ENCODE assay signal across 9 cellular contexts in the genomic region with DNA sequence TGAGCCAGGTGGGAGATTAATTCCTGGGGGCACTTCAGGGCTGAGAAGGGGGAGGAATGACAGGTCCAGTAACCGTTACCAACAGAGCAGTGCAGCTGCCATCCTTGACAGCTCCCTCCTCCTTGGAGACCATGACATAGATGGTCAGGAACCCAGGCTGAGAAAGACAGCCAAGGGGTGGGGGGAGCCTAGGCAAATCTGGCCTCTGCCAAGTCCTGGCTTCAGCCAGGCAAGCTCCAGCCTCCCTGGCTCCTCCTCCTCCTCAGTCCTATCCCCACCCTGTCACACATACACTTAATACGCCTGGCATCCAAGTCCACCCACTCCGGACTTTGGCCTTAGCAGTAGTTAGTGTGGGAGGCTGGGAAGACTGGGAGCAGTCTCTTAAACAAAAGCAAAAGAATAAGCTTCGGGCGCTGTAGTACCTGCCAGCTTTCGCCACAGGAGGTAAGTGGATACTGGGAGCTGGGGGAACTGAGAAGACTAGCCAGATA. TPM values are rescaled to one million over a fixed set of nuclear protein-coding genes. Genes with fewer than 3 reads are reported as not detected.
DNase-seq lines count a peak whose midpoint lies in the region; ATAC-seq and TF ChIP-seq lines count a peak whose summit lies in the region.
"Had no signal": no experiment of that assay in that cellular context is flagged by ENCODE, and none has a peak within 500 bp of the region (broad histone marks: within the 10 kb centered on the region; RNA-seq: fewer than 3 reads in every experiment).

A gene with protein sequence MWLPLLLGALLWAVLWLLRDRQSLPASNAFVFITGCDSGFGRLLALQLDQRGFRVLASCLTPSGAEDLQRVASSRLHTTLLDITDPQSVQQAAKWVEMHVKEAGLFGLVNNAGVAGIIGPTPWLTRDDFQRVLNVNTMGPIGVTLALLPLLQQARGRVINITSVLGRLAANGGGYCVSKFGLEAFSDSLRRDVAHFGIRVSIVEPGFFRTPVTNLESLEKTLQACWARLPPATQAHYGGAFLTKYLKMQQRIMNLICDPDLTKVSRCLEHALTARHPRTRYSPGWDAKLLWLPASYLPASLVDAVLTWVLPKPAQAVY (plus strand): TSS at position 323 of the 494 bp plus-strand sequence. CDS start 792 bp downstream, outside the sequence.

- H3K9me3 ChIP-seq in transverse colon, result no peaks in the 10 kb centered on the region
- no peaks in the 10 kb centered on the region for H3K9me3 ChIP-seq in CD4-positive, alpha-beta T cell (ENCODE audit: control insufficient read depth, low read length)

- H3K4me1 ChIP-seq in transverse colon, result peaks cover 53 to 93% (median 79%) of the 10 kb centered on the region in 4 donors

- H3K9me3 Mint-ChIP-seq in activated CD4-positive, alpha-beta T cell treated with anti-CD3 and anti-CD28 coated beads for 36 hours (ENCODE audit: low read depth), result no peaks in the 10 kb centered on the region
- H3K9me3 Mint-ChIP-seq in CD4-positive, alpha-beta T cell, result no peaks in the 10 kb centered on the region
- H3K9me3 Mint-ChIP-seq: CD4-positive, CD25-positive, alpha-beta regulatory T cell had no signal

- DNase-seq in activated CD4-positive, alpha-beta T cell treated with anti-CD3 and anti-CD28 coated beads for 36 hours, result no peak
- DNase-seq in activated CD4-positive, alpha-beta T cell treated with anti-CD3 and anti-CD28 coated beads, Interleukin-2, amount 50 U/mL, for 48 hours, result no peak
- DNase-seq in choroid plexus epithelial cell (ENCODE audit: low read depth) (peak; percentile 46), mesenteric fat pad (ENCODE audit: low spot score) (no peak), transverse colon (peak; percentile 90), DMS114 treated with DMSO at 0.1 percent for 48 hours (lab: John Stamatoyannopoulos, UW; ENCODE audit: unreplicated experiment) (no peak), SKM-1 (lab: John Stamatoyannopoulos, UW; ENCODE audit: unreplicated experiment) (no peak)
- DNase-seq in CD4-positive, alpha-beta T cell, result no peak
- DNase-seq: CD4-positive, CD25-positive, alpha-beta regulatory T cell had no signal

- no peaks in the 10 kb centered on the region for H3K27me3 ChIP-seq in transverse colon
- no peaks in the 10 kb centered on the region for H3K27me3 ChIP-seq in CD4-positive, alpha-beta T cell (ENCODE audit: control insufficient read depth, insufficient read depth, low read length)

- no peak for TF ChIP-seq EP300 in transverse colon (IDR thresholded peaks at IDR 0.05; ENCODE audit: low read depth)

- no peak for ATAC-seq in activated CD4-positive, alpha-beta T cell treated with anti-CD3 and anti-CD28 coated beads for 36 hours
- ATAC-seq in CD4-positive, alpha-beta T cell (ENCODE audit: poor library complexity), result no peak

- no peaks in the 10 kb centered on the region for H3K36me3 ChIP-seq in transverse colon

- H3K4me3 ChIP-seq in choroid plexus epithelial cell (ENCODE audit: low read depth, low read length) (no peak within 1 kb of the TSS), transverse colon (peak within 1 kb of the TSS in 3 of 4 donors; percentile 6 to 39 (median 18))

- intact Hi-C loops in activated CD4-positive, alpha-beta T cell treated with anti-CD3 and anti-CD28 coated beads for 36 hours (cut with DNase I, micrococcal nuclease), result no loop called here
- intact Hi-C loops in transverse colon (cut with DNase I; ENCODE audit: low total_unique reads), result no loop called here
- intact Hi-C loops in CD4-positive, alpha-beta T cell (cut with DNase I, micrococcal nuclease), result no loop called here

- in situ Hi-C loops in transverse colon (cut with MboI; ENCODE audit: low pct_ligation_motif_present in 1 of 4, low pct_unique_long_range_greater_than_20kb in 1 of 4, low sequenced_read_pairs in 3 of 4), result loop anchor here in 1 of 4 donors (10.0 kb wide), 1 partner anchor 395 kb away; a partner anchor contains a TSS

- POLR2A ChIA-PET in activated CD4-positive, alpha-beta T cell treated with anti-CD3 and anti-CD28 coated beads for 36 hours (lab: Charles Lee), result no interaction called here
- POLR2A ChIA-PET in CD4-positive, alpha-beta T cell (lab: Charles Lee), result interaction anchor here (1.3 kb wide), 1 partner anchor 10 kb away, joined by 3 read pairs; no protein-coding TSS in a partner anchor

- CTCF ChIA-PET in activated CD4-positive, alpha-beta T cell treated with anti-CD3 and anti-CD28 coated beads for 36 hours (lab: Charles Lee), result interaction anchor here (0.6 to 6.6 kb wide), 6 partner anchors 10 to 1963 kb away, joined by 3 to 67 read pairs (median 3); a partner anchor contains a TSS
- CTCF ChIA-PET in CD4-positive, alpha-beta T cell (lab: Charles Lee), result no interaction called here

- H3K4me1 Mint-ChIP-seq in activated CD4-positive, alpha-beta T cell treated with anti-CD3 and anti-CD28 coated beads for 36 hours, result peaks cover 33% of the 10 kb centered on the region
- peaks cover 41% of the 10 kb centered on the region for H3K4me1 Mint-ChIP-seq in CD4-positive, alpha-beta T cell (ENCODE audit: low read depth)

- peak; percentile 92 for TF ChIP-seq POLR2A in transverse colon (IDR thresholded peaks at IDR 0.05)

- peak within 1 kb of the TSS; percentile 97 to 99 (median 99) for H3K27ac ChIP-seq in transverse colon
- no peak within 1 kb of the TSS for H3K27ac ChIP-seq in CD4-positive, alpha-beta T cell (ENCODE audit: low read depth, low read length)

- WGBS in transverse colon (ENCODE audit: low coverage in 1 of 2), 2 donors, result 37% methylated on average over 6 of the region's 6 CpGs; no CpG with 5 or more reads in 1 of the 2 donors

- no peak within 1 kb of the TSS for H3K4me3 Mint-ChIP-seq in activated CD4-positive, alpha-beta T cell treated with anti-CD3 and anti-CD28 coated beads for 36 hours
- H3K4me3 Mint-ChIP-seq in CD4-positive, alpha-beta T cell, result no peak within 1 kb of the TSS

- peaks cover 2% of the 10 kb centered on the region for H3K27me3 Mint-ChIP-seq in activated CD4-positive, alpha-beta T cell treated with anti-CD3 and anti-CD28 coated beads for 36 hours
- peaks cover 4% of the 10 kb centered on the region for H3K27me3 Mint-ChIP-seq in CD4-positive, alpha-beta T cell
- H3K27me3 Mint-ChIP-seq: CD4-positive, CD25-positive, alpha-beta regulatory T cell had no signal

- no peak for TF ChIP-seq CTCF in choroid plexus epithelial cell (conservative IDR thresholded peaks at IDR 0.05; ENCODE audit: low read depth, low read length)
- TF ChIP-seq CTCF in transverse colon (IDR thresholded peaks at IDR 0.05), result peak in 2 of 5 experiments; percentile 27 to 33
- no peak for TF ChIP-seq CTCF in CD4-positive, alpha-beta T cell (IDR thresholded peaks at IDR 0.05)

- peaks cover 7% of the 10 kb centered on the region for H3K36me3 Mint-ChIP-seq in activated CD4-positive, alpha-beta T cell treated with anti-CD3 and anti-CD28 coated beads for 36 hours (ENCODE audit: low read depth)
- peaks cover 28% of the 10 kb centered on the region for H3K36me3 Mint-ChIP-seq in CD4-positive, alpha-beta T cell (ENCODE audit: low read depth)

- H3K27ac Mint-ChIP-seq in activated CD4-positive, alpha-beta T cell treated with anti-CD3 and anti-CD28 coated beads for 36 hours, result peak within 1 kb of the TSS; percentile 13
- H3K27ac Mint-ChIP-seq in CD4-positive, alpha-beta T cell, result no peak within 1 kb of the TSS

RNA-seq across cellular contexts. Expression of the gene that starts here (rescaled TPM):
- total RNA-seq in activated CD4-positive, alpha-beta T cell treated with anti-CD3 and anti-CD28 coated beads for 36 hours, result 10 to 100 TPM in 1 of 2 experiments, 1 to 10 TPM in 1; 9.6 to 12.2 TPM
- total RNA-seq in mesenteric fat pad, result 123 TPM
- total RNA-seq in transverse colon, result 10 to 100 TPM; 16.5 to 74.4 (median 58.3) TPM
- 1 to 10 TPM; 8.8 TPM for total RNA-seq in CD4-positive, alpha-beta T cell

Comparison
In these comparisons a context has a peak if more than half of its experiments do, and no peak if none do; other contexts are left out.
1. DNase-seq: peak in choroid plexus epithelial cell (single experiment) and transverse colon (single experiment); none in activated CD4-positive, alpha-beta T cell treated with anti-CD3 and anti-CD28 coated beads for 36 hours (single experiment), activated CD4-positive, alpha-beta T cell treated with anti-CD3 and anti-CD28 coated beads, Interleukin-2, amount 50 U/mL, for 48 hours (0 of 2), mesenteric fat pad (single experiment), DMS114 treated with DMSO at 0.1 percent for 48 hours (single experiment), CD4-positive, alpha-beta T cell (0 of 10) and SKM-1 (single experiment).